8 cellular contexts compared by ENCODE assay signal in the genomic region with DNA sequence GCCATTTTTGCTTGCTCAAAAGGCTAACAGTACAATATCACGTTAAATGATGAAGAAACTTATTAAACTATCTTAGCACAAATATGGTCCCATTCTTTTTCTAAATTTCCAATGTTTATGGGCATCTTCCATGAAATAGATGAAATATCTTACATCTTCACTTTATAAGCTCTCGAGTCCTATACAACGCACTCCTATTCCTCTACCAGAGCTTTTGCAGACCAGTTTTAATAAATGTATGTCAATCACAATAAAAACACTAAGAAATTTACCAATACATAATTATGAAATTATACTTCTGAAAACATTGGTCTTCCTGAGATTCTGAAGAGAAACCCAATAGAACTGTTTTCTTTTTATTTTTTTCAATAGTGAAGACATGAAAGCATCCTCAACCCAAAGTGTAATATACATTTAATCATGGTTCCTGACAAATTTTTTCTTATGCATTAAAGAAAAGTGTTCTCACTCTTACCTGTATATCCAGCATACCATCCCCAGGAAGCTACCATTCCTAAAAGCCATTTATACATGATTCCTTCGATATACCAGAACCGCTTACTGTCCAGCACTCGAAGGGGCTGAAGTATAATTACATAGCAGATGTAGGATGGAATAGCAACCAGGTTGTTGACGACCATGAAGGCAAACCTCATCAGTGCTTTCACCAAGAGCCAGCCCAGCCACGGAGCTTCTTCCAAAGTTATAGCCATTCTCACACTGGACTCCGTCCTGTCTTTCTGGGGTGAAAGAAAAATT. TPM values are rescaled to one million over a fixed set of nuclear protein-coding genes. Genes with fewer than 3 reads are reported as not detected.
DNase-seq lines count a peak whose midpoint lies in the region; ATAC-seq and TF ChIP-seq lines count a peak whose summit lies in the region.

No MANE protein-coding gene starts in this region.

- TF ChIP-seq POLR2A in body of pancreas (IDR thresholded peaks at IDR 0.05): no peak

- DNase-seq in AG04449 (ENCODE audit: low read depth, low spot score) (no peak), body of pancreas (no peak), KG1 (lab: John Stamatoyannopoulos, UW) (no peak), NCI-H774 (lab: John Stamatoyannopoulos, UW) (no peak)

- H3K4me3 ChIP-seq in AG04449 (ENCODE audit: low read depth, low read length) (peak overlapping the region; percentile 68), HUES48 (ENCODE audit: low read depth, low read length) (peak overlapping the region; percentile 67), body of pancreas (no peak overlapping the region), mucosa of rectum (ENCODE audit: low read length in 2 of 2) (peak overlapping the region; percentile 76 to 81)

- H3K27ac ChIP-seq in HUES48 (ENCODE audit: low read depth, low read length): no peak overlapping the region
- peak overlapping the region in 3 of 4 donors; percentile 91 to 96 (median 96) for H3K27ac ChIP-seq in body of pancreas
- H3K27ac ChIP-seq in mucosa of rectum (ENCODE audit: low read depth in 2 of 2, low read length in 2 of 2): no peak overlapping the region

- H3K36me3 ChIP-seq in HUES48 (ENCODE audit: control insufficient read depth, insufficient read depth, low read length) (no peaks in the 10 kb centered on the region), body of pancreas (replicated peaks in 1 of 2; ENCODE audit: insufficient read depth in 1 of 2, low read depth in 2 of 2) (no peaks in the 10 kb centered on the region), mucosa of rectum (ENCODE audit: control insufficient read depth in 2 of 2, insufficient read depth in 2 of 2, low read length in 2 of 2) (peaks cover 0 to 3% of the 10 kb centered on the region in 2 donors)

- 69 to 72% methylated on average over 9 of the region's 9 CpGs for WGBS in body of pancreas, 2 donors

- intact Hi-C loops in body of pancreas (cut with DNase I): no loop called here

- POLR2A ChIA-PET in AG04449 (lab: Yijun Ruan, JAX): no interaction called here

- H3K9me3 ChIP-seq in HUES48 (ENCODE audit: control insufficient read depth, insufficient read depth, low read length) (no peaks in the 10 kb centered on the region), body of pancreas (no peaks in the 10 kb centered on the region), mucosa of rectum (ENCODE audit: control insufficient read depth in 2 of 2, low read length in 2 of 2) (no peaks in the 10 kb centered on the region)

- TF ChIP-seq CTCF in AG04449 (IDR thresholded peaks at IDR 0.05; ENCODE audit: insufficient read depth, low read length, missing control alignments) (no peak), body of pancreas (IDR thresholded peaks at IDR 0.05) (no peak)

- ATAC-seq in body of pancreas: no peak
- ATAC-seq in GM21360 (IDR thresholded peaks at IDR 0.05; ENCODE audit: unreplicated experiment): no peak
- no peak for ATAC-seq in HG03097 (IDR thresholded peaks at IDR 0.05; ENCODE audit: low FRiP score, unreplicated experiment)

- H3K9ac ChIP-seq in HUES48 (ENCODE audit: low read depth, low read length) (no peak overlapping the region), mucosa of rectum (ENCODE audit: low read depth in 1 of 2, low read length in 2 of 2) (peak overlapping the region in 1 of 2 donors; percentile 34)

- CTCF ChIA-PET in AG04449 (lab: Yijun Ruan, JAX): interaction anchor here (0.9 to 6.6 kb wide), 10 partner anchors 14 to 570 kb away, joined by 3 to 48 read pairs (median 6); a partner anchor contains a TSS

- H3K27me3 ChIP-seq in HUES48 (ENCODE audit: control insufficient read depth, insufficient read depth, low read length) (peaks cover 16% of the 10 kb centered on the region), body of pancreas (no peaks in the 10 kb centered on the region), mucosa of rectum (ENCODE audit: control insufficient read depth in 2 of 2, insufficient read depth in 2 of 2, low read length in 2 of 2) (no peaks in the 10 kb centered on the region)

- H3K4me1 ChIP-seq in HUES48 (ENCODE audit: control insufficient read depth, insufficient read depth, low read length) (peaks cover 11% of the 10 kb centered on the region), body of pancreas (peaks cover 18% of the 10 kb centered on the region), mucosa of rectum (ENCODE audit: control insufficient read depth in 2 of 2, insufficient read depth in 2 of 2, low read length in 2 of 2) (peaks cover 8 to 14% of the 10 kb centered on the region in 2 donors)

RNA-seq across cellular contexts. Expression of a gene that starts 1.8 kb away (rescaled TPM):
- 10 to 100 TPM; 24.4 to 50.1 TPM for total RNA-seq in body of pancreas

Comparison
In these comparisons a context has a peak if more than half of its experiments do, and no peak if none do; other contexts are left out.
1. H3K4me3 ChIP-seq: peak in AG04449 (single experiment), HUES48 (single experiment) and mucosa of rectum (2 of 2); none in body of pancreas (0 of 2).
2. H3K27ac ChIP-seq: peak in body of pancreas (3 of 4); none in HUES48 (single experiment) and mucosa of rectum (0 of 2).